Comparison of ENCODE assay signal across 8 cellular contexts in genomic region chr20:40689100-40689942, GRCh38. TPM values are rescaled to one million over a fixed set of nuclear protein-coding genes. Genes with fewer than 3 reads are reported as not detected.
DNase-seq lines count a peak whose midpoint lies in the region; ATAC-seq and TF ChIP-seq lines count a peak whose summit lies in the region.

MAFB (minus strand) TSS chr20:40689236; CDS start chr20:40688850, 386 bp downstream.

- H3K4me2 ChIP-seq in Loucy (ENCODE audit: low read depth, low read length, poor library complexity, severe bottlenecking), result peak within 1 kb of the TSS; percentile 91

- H3K36me3 ChIP-seq in Loucy (ENCODE audit: insufficient read depth, low read length), result no peaks in the 10 kb centered on the region
- H3K36me3 ChIP-seq in duodenal mucosa (ENCODE audit: control insufficient read depth in 1 of 2, insufficient read depth in 2 of 2, low read length in 2 of 2), result peaks cover 0 to 3% of the 10 kb centered on the region in 2 donors
- peaks cover 0 to 5% (median 0%) of the 10 kb centered on the region in 4 donors for H3K36me3 ChIP-seq in right lobe of liver

- peak; percentile 100 for TF ChIP-seq POLR2A in right lobe of liver (IDR thresholded peaks at IDR 0.05)

- peak within 1 kb of the TSS; percentile 82 for H3K9ac ChIP-seq in Loucy (ENCODE audit: low read depth, low read length, poor library complexity, severe bottlenecking)
- H3K9ac ChIP-seq in duodenal mucosa (ENCODE audit: low read depth in 1 of 2, low read length in 2 of 2), result peak within 1 kb of the TSS; percentile 60 to 68

- 0 out of 2 replicates have a peak, but pooled peaks cover 4% of the 10 kb centered on the region for H3F3A ChIP-seq in Loucy (ENCODE audit: low read depth)

- H3K4me1 ChIP-seq in Loucy (ENCODE audit: insufficient read depth, low read length, poor library complexity, severe bottlenecking), result peaks cover 14% of the 10 kb centered on the region
- peaks cover 4 to 20% of the 10 kb centered on the region in 2 donors for H3K4me1 ChIP-seq in duodenal mucosa (ENCODE audit: control insufficient read depth in 1 of 2, insufficient read depth in 2 of 2, low read length in 2 of 2)
- H3K4me1 ChIP-seq in right lobe of liver, result peaks cover 0 to 17% (median 7%) of the 10 kb centered on the region in 4 donors

- no peaks in the 10 kb centered on the region; the same call in 1 of the 2 replicates for H3K79me2 ChIP-seq in Loucy (ENCODE audit: insufficient read depth, low read length)

- TF ChIP-seq CTCF in GM20000 (IDR thresholded peaks at IDR 0.05; ENCODE audit: extremely low read depth, missing control alignments), result no peak
- no peak for TF ChIP-seq CTCF in Loucy (conservative IDR thresholded peaks at IDR 0.05; ENCODE audit: low read length)
- TF ChIP-seq CTCF in right lobe of liver (IDR thresholded peaks at IDR 0.05), result no peak

- H3K27ac ChIP-seq in duodenal mucosa (ENCODE audit: low read depth, low read length) (peak within 1 kb of the TSS; percentile 91), right lobe of liver (peak within 1 kb of the TSS; percentile 89 to 98 (median 96))

- DNase-seq in COLO829 (ENCODE audit: low spot score), result peak; percentile 57
- DNase-seq in GM20000 (ENCODE audit: low spot score), result peak; percentile 79
- peak; percentile 97 for DNase-seq in T1000 (lab: John Stamatoyannopoulos, UW)
- DNase-seq in right lobe of liver, result peak; percentile 95 to 97 (median 96)
- DNase-seq in stimulated activated CD4-positive, alpha-beta T cell treated with anti-CD3 and anti-CD28 coated beads, Interleukin-2, amount 100 ng/mL, for 48 hours, result peak; percentile 22 to 36

- intact Hi-C loops in right lobe of liver (cut with DNase I), result loop anchor here in 1 of 2 donors (10.0 kb wide), 2 partner anchors 135 to 425 kb away; no protein-coding TSS in a partner anchor

- under 1% methylated on average over 23 of the region's 85 CpGs for WGBS in right lobe of liver (ENCODE audit: insufficient coverage, low coverage, low lambda C conversion rate, missing lambda C conversion rate)

- no peaks in the 10 kb centered on the region for H4K20me1 ChIP-seq in Loucy (ENCODE audit: insufficient read depth, low read length, poor library complexity, severe bottlenecking)

- H3K9me3 ChIP-seq in Loucy (ENCODE audit: insufficient read depth, low read depth, low read length) (no peaks in the 10 kb centered on the region), duodenal mucosa (ENCODE audit: control insufficient read depth in 1 of 2, low read length in 2 of 2) (no peaks in the 10 kb centered on the region), right lobe of liver (no peaks in the 10 kb centered on the region)

- peak; percentile 67 to 82 (median 72) for ATAC-seq in right lobe of liver
- ATAC-seq in GM18517 (IDR thresholded peaks at IDR 0.05; ENCODE audit: unreplicated experiment), result no peak

- H3K4me3 ChIP-seq in Loucy (ENCODE audit: low read length, poor library complexity, severe bottlenecking) (peak within 1 kb of the TSS; percentile 83), duodenal mucosa (ENCODE audit: low read depth in 1 of 2, low read length in 2 of 2) (peak within 1 kb of the TSS; percentile 79), right lobe of liver (peak within 1 kb of the TSS; percentile 47 to 87 (median 80))

- H3K9me2 ChIP-seq in Loucy (replicated peaks; ENCODE audit: low read depth, low read length), result no peaks in the 10 kb centered on the region

- H3K27me3 ChIP-seq in Loucy (ENCODE audit: insufficient read depth, low read length, poor library complexity, severe bottlenecking), result no peaks in the 10 kb centered on the region
- H3K27me3 ChIP-seq in duodenal mucosa (ENCODE audit: control insufficient read depth in 1 of 2, insufficient read depth in 2 of 2, low read length in 2 of 2), result peaks cover 54 to 62% of the 10 kb centered on the region in 2 donors
- H3K27me3 ChIP-seq in right lobe of liver, result no peaks in the 10 kb centered on the region

- peak within 1 kb of the TSS; percentile 98 for H2AFZ ChIP-seq in Loucy (ENCODE audit: low read length)

RNA-seq across cellular contexts. Expression of gene MAFB, which starts in this region (rescaled TPM):
- total RNA-seq in right lobe of liver, result 10 to 100 TPM; 16.6 to 32.3 (median 22.5) TPM

Comparison
In these comparisons a context has a peak if more than half of its experiments do, and no peak if none do; other contexts are left out.
1. DNase-seq: peak in every context shown above with its lines; median percentile 97 in T1000; 96 in right lobe of liver; 79 in GM20000; 57 in COLO829; 29 in stimulated activated CD4-positive, alpha-beta T cell treated with anti-CD3 and anti-CD28 coated beads, Interleukin-2, amount 100 ng/mL, for 48 hours.